Comparison of ENCODE assay signal across 14 cellular contexts in the genomic region with DNA sequence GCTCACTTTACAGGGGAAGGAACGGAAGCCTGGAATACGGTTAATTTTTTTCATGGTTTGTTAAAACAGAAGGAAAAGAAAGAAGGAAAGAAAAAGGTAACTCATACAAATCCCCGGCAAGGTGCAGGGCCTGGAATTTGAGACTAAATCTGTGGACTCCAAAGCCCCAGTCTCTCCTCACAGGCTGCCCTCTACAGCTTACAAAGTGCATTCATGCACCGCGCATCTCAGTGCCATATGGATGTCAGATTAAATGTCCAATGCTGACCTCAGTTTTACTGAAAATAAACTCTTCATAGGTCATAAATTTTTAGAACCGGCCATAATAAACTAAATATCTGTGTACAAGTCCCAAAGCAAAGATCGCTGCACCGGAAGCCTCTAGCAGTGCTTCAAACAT. TPM values are rescaled to one million over a fixed set of nuclear protein-coding genes. Genes with fewer than 3 reads are reported as not detected.
DNase-seq lines count a peak whose midpoint lies in the region; ATAC-seq and TF ChIP-seq lines count a peak whose summit lies in the region.
"Had no signal": no experiment of that assay in that cellular context is flagged by ENCODE, and none has a peak within 500 bp of the region (broad histone marks: within the 10 kb centered on the region; RNA-seq: fewer than 3 reads in every experiment).

No MANE protein-coding gene starts in this region.

- no peak overlapping the region for H3K4me3 Mint-ChIP-seq in activated CD4-positive, alpha-beta T cell treated with anti-CD3 and anti-CD28 coated beads, Interleukin-2, amount 10 ng/mL, durations not matched to agents 24 days and 14 days

- H3K9me3 Mint-ChIP-seq in activated CD4-positive, alpha-beta T cell treated with anti-CD3 and anti-CD28 coated beads, Interleukin-2, amount 10 ng/mL, durations not matched to agents 24 days and 14 days, result no peaks in the 10 kb centered on the region

- H3K4me1 Mint-ChIP-seq in activated CD4-positive, alpha-beta T cell treated with anti-CD3 and anti-CD28 coated beads, Interleukin-2, amount 10 ng/mL, durations not matched to agents 24 days and 14 days, result no peaks in the 10 kb centered on the region

- peak; percentile 37 for TF ChIP-seq CTCF in HFF-Myc (IDR thresholded peaks at IDR 0.05; ENCODE audit: low read depth, low read length, missing control alignments)

- peak overlapping the region; percentile 41 for H3K27ac ChIP-seq in angular gyrus (ENCODE audit: low read depth, low read length)
- H3K27ac ChIP-seq: BLaER1 treated with 17β-estradiol and CSF1 and Interleukin-3, amounts not matched to agents 10 nM and 100 nM; heart left ventricle; right atrium auricular region; transverse colon had no signal

- no peaks in the 10 kb centered on the region for H3K36me3 Mint-ChIP-seq in activated CD4-positive, alpha-beta T cell treated with anti-CD3 and anti-CD28 coated beads, Interleukin-2, amount 10 ng/mL, durations not matched to agents 24 days and 14 days (ENCODE audit: low read depth)

- in situ Hi-C loops in ACHN (cut with HindIII; ENCODE audit: low pct_ligation_motif_present, low pct_unique_long_range_greater_than_20kb, low sequenced_read_pairs), result no loop called here
- in situ Hi-C loops in KBM-7 (cut with MboI; ENCODE audit: low pct_unique_long_range_greater_than_20kb, low sequenced_read_pairs), result no loop called here

- ATAC-seq in left lobe of liver, result peak; percentile 63
- no peak for ATAC-seq in HG03457 (IDR thresholded peaks at IDR 0.05; ENCODE audit: unreplicated experiment)
- ATAC-seq: heart left ventricle had no signal

- DNase-seq in ACHN (peak; percentile 9), HFF-Myc (ENCODE audit: extremely low read depth, low read depth) (no peak), left lobe of liver (ENCODE audit: low spot score) (no peak), KBM-7 (no peak), NCI-H1436 treated with DMSO at 0.1 percent for 48 hours (lab: John Stamatoyannopoulos, UW) (no peak)
- no peak for DNase-seq in activated CD4-positive, alpha-beta T cell treated with anti-CD3 and anti-CD28 coated beads, Interleukin-2, amount 10 ng/mL, durations not matched to agents 24 days and 14 days
- DNase-seq: activated CD4-positive, alpha-beta T cell treated with anti-CD3 and anti-CD28 coated beads, Interleukin-2, amount 50 U/mL, for 1 hour; activated gamma-delta T cell treated with Interleukin-2 at 50 U/mL for 16 hours; heart left ventricle; transverse colon had no signal

- intact Hi-C loops in activated CD4-positive, alpha-beta T cell treated with anti-CD3 and anti-CD28 coated beads, Interleukin-2, amount 10 ng/mL, durations not matched to agents 24 days and 14 days (cut with micrococcal nuclease), result no loop called here

- H3K27ac Mint-ChIP-seq in activated CD4-positive, alpha-beta T cell treated with anti-CD3 and anti-CD28 coated beads, Interleukin-2, amount 10 ng/mL, durations not matched to agents 24 days and 14 days, result no peak overlapping the region

- H3K4me3 ChIP-seq in HFF-Myc (replicated peaks; ENCODE audit: low read depth, low read length), result no peak overlapping the region
- H3K4me3 ChIP-seq: BLaER1 treated with 17β-estradiol and CSF1 and Interleukin-3, amounts not matched to agents 10 nM and 100 nM; right atrium auricular region; transverse colon had no signal

- H3K27me3 Mint-ChIP-seq in activated CD4-positive, alpha-beta T cell treated with anti-CD3 and anti-CD28 coated beads, Interleukin-2, amount 10 ng/mL, durations not matched to agents 24 days and 14 days, result no peaks in the 10 kb centered on the region

RNA-seq across cellular contexts. Expression of a gene that starts 17.8 kb away (rescaled TPM):
- 0.81 TPM for total RNA-seq in left lobe of liver
- not detected in 2 replicates for total RNA-seq in activated CD4-positive, alpha-beta T cell treated with anti-CD3 and anti-CD28 coated beads, Interleukin-2, amount 10 ng/mL, durations not matched to agents 24 days and 14 days
